In the genomic region with DNA sequence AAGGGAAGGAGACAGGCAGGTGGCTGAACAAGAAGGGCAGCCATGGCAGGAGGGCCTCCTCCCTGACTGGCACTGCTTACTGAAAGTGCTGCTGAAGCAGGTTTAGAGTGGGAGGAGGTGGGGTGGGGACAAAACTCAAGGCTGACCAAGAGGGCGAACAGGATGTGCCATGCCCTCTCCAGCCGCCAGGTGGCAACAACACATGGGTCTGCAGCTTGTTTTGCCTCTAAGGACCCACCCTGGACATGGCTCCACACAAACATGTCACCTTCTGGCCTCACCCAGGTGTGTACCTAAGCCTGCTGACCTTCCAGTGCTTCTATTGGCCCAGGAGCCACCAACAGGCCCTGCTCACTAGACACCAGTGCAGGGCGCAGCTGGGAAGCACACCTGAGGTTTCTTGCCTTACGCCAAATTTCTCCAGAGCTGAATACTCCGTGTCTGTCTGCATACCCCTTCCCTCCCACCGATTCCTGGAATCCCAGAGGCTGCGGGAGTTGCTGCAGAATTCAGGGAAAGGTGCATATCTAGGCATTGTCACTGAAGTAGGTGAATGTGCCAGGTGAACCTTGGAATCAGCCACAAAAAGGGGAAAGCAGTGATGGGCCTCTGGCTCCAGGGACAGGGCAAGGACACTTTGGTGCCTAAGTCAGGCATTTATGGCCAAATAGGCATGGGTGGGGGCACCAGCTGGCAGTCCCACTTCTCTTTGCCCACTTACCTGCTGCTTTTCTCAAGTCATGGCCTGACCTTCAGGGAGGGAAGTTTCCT, we compare ENCODE assay signal across 8 cellular contexts. TPM values are rescaled to one million over a fixed set of nuclear protein-coding genes. Genes with fewer than 3 reads are reported as not detected.
A peak's percentile ranks its signal among the peaks of the same experiment; 100 is the strongest.
DNase-seq lines count a peak whose midpoint lies in the region; ATAC-seq, FAIRE-seq and TF ChIP-seq lines count a peak whose summit lies in the region.

No MANE protein-coding gene starts in this region.

- H3K56ac ChIP-seq in H1 (replicated peaks; ENCODE audit: insufficient read length, low read depth, low read length): no peak overlapping the region

- no peak overlapping the region for H4K91ac ChIP-seq in H1 (replicated peaks; ENCODE audit: insufficient read length, low read length)

- H3K4me1 Mint-ChIP-seq in memory B cell: peaks cover 3% of the 10 kb centered on the region

- H3K36me3 Mint-ChIP-seq in memory B cell: no peaks in the 10 kb centered on the region

- FAIRE-seq in H1 (lab: Jason Lieb, UNC): no peak

- TF ChIP-seq CTCF in H1 (IDR thresholded peaks at IDR 0.05; ENCODE audit: control extremely low read depth in 1 of 3, insufficient read depth in 1 of 3, low read depth in 1 of 3, low read length in 3 of 3): peak; percentile 91 to 100 (median 99)

- no peaks in the 10 kb centered on the region for H3K27me3 ChIP-seq in H1 (replicated peaks in 1 of 4; ENCODE audit: control insufficient read depth in 3 of 4, extremely low read depth in 1 of 4, insufficient read depth in 3 of 4, low read length in 3 of 4)

- peaks cover 0 to 3% of the 10 kb centered on the region in 2 experiments for H4K20me1 ChIP-seq in H1 (replicated peaks in 1 of 2; ENCODE audit: control insufficient read depth in 1 of 2, insufficient read depth in 2 of 2, low read length in 2 of 2)

- peaks cover 0 to 15% of the 10 kb centered on the region in 2 experiments; a peak in 3 of 4 replicates for H3K79me2 ChIP-seq in H1 (ENCODE audit: control insufficient read depth in 1 of 2, insufficient read depth in 2 of 2, low read length in 2 of 2)

- no peak overlapping the region for H2BK20ac ChIP-seq in H1 (ENCODE audit: low read length)

- WGBS in H1 (ENCODE audit: extremely low coverage in 1 of 2, insufficient coverage in 1 of 2, insufficient read length in 1 of 2, insufficient replicate concordance in 2 of 2, low coverage in 1 of 2, low lambda C conversion rate in 2 of 2, missing lambda C conversion rate in 1 of 2), 2 experiments: 63% methylated on average over 7 of the region's 7 CpGs; no CpG with 5 or more reads in 1 of the 2 experiments

- H3K4me1 ChIP-seq in H1 (replicated peaks in 1 of 4; ENCODE audit: control insufficient read depth in 3 of 4, insufficient read depth in 4 of 4, low read length in 3 of 4): peaks cover 4 to 19% (median 10%) of the 10 kb centered on the region in 4 experiments; a peak in 6 of 7 replicates

- no peak overlapping the region for H3K4me3 ChIP-seq in H1 (ENCODE audit: extremely low read depth in 1 of 4, insufficient read depth in 2 of 4, low read depth in 3 of 4, low read length in 4 of 4)

- no peak; a peak in 1 of 3 replicates for TF ChIP-seq POLR2A in H1 (IDR thresholded peaks at IDR 0.05; ENCODE audit: control extremely low read depth in 1 of 2, low read depth in 2 of 2, low read length in 2 of 2)

- no peak overlapping the region for H3K9ac ChIP-seq in H1 (replicated peaks in 1 of 4; ENCODE audit: extremely low read depth in 1 of 4, low read depth in 3 of 4, low read length in 3 of 4)

- no peak overlapping the region for H3K27ac Mint-ChIP-seq in memory B cell

- H4K5ac ChIP-seq in H1 (ENCODE audit: insufficient read length, low read depth, low read length): no peak overlapping the region

- H3K23me2 ChIP-seq in H1 (ENCODE audit: low read depth, low read length): peaks cover 6% of the 10 kb centered on the region; the same call in 1 of the 2 replicates

- H2BK15ac ChIP-seq in H1 (ENCODE audit: low read length): no peak overlapping the region

- H2BK120ac ChIP-seq in H1 (replicated peaks; ENCODE audit: low read depth, low read length): no peak overlapping the region

- no peak overlapping the region for H2AK5ac ChIP-seq in H1 (ENCODE audit: low read depth, low read length)

- no peak overlapping the region for H3K4ac ChIP-seq in H1 (replicated peaks; ENCODE audit: insufficient read length, low read depth, low read length)

- TF ChIP-seq RAD21 in H1 (IDR thresholded peaks at IDR 0.05 in 1 of 2, conservative IDR thresholded peaks at IDR 0.05 in 1 of 2; ENCODE audit: low read depth in 2 of 2, low read length in 2 of 2): peak; percentile 88 to 89

- no peak for TF ChIP-seq EP300 in H1 (IDR thresholded peaks at IDR 0.05; ENCODE audit: borderline replicate concordance in 1 of 2, low read depth in 2 of 2, low read length in 2 of 2)

- H3K4me2 ChIP-seq in H1 (ENCODE audit: insufficient read depth in 1 of 2, low read depth in 2 of 2, low read length in 2 of 2): 0 out of 4 replicates have a peak overlapping the region, but pooled peaks of 1 of the 2 experiments have one; percentile 19

- H3K27me3 Mint-ChIP-seq in memory B cell: peaks cover 2% of the 10 kb centered on the region

- no peak overlapping the region for H2BK5ac ChIP-seq in H1 (ENCODE audit: low read depth, low read length)

- no peak overlapping the region for H3K18ac ChIP-seq in H1 (ENCODE audit: extremely low read depth, low read length)

- no peak overlapping the region for H3K23ac ChIP-seq in H1 (ENCODE audit: insufficient read length)

- peaks cover 7% of the 10 kb centered on the region for H3K79me1 ChIP-seq in H1 (ENCODE audit: low read depth, low read length)

- ATAC-seq in GM18502 (IDR thresholded peaks at IDR 0.05; ENCODE audit: poor library complexity, unreplicated experiment) (peak; percentile 90), HG03280 (IDR thresholded peaks at IDR 0.05; ENCODE audit: unreplicated experiment) (peak; percentile 89), memory B cell (ENCODE audit: low read depth) (peak; percentile 75)

- peak; percentile 79 for DNase-seq in A172 (ENCODE audit: low spot score)
- DNase-seq in NCI-H748 (lab: John Stamatoyannopoulos, UW; ENCODE audit: unreplicated experiment): peak; percentile 80
- DNase-seq in activated CD8-positive, alpha-beta memory T cell treated with anti-CD3 and anti-CD28 coated beads for 1 hour (ENCODE audit: extremely low read depth in 1 of 2, low read depth in 1 of 2): peak; percentile 16 to 49
- DNase-seq in H1 (ENCODE audit: low read depth in 1 of 2, low spot score in 2 of 2): peak; percentile 81 to 94
- DNase-seq in memory B cell (ENCODE audit: low spot score in 2 of 2): peak; percentile 53 to 70
- peak; percentile 52 for DNase-seq in stimulated activated CD8-positive, alpha-beta memory T cell treated with anti-CD3 and anti-CD28 coated beads, Interleukin-15, amount 100 ng/mL, for 48 hours (ENCODE audit: low read depth in 2 of 2)

- H3K27ac ChIP-seq in H1 (ENCODE audit: low read depth, low read length): 0 out of 2 replicates have a peak overlapping the region, but pooled peaks have one; percentile 20

- H4K8ac ChIP-seq in H1 (ENCODE audit: extremely low read depth, insufficient read depth, low read length): no peak overlapping the region

- no peaks in the 10 kb centered on the region for H3K9me3 ChIP-seq in H1 (ENCODE audit: insufficient read depth in 2 of 2, low read depth in 1 of 2, low read length in 1 of 2)

- H3K14ac ChIP-seq in H1 (ENCODE audit: insufficient read length): no peak overlapping the region

- POLR2A ChIA-PET in H1 (lab: Charles Lee; ENCODE audit: partially characterized antibody): interaction anchor here (0.9 to 2.9 kb wide), 13 partner anchors 8 to 123 kb away, joined by 3 to 17 read pairs (median 5); partner anchors contain the start of gene SORT1

- H2BK12ac ChIP-seq in H1 (ENCODE audit: low read depth, low read length): no peak overlapping the region

- peaks cover 10 to 22% (median 16%) of the 10 kb centered on the region in 4 experiments; a peak in 6 of 8 replicates for H3K36me3 ChIP-seq in H1 (ENCODE audit: control insufficient read depth in 2 of 4, insufficient read depth in 4 of 4, low read length in 3 of 4)

- H3K9me3 Mint-ChIP-seq in memory B cell: no peaks in the 10 kb centered on the region

- no peak overlapping the region for H3K4me3 Mint-ChIP-seq in memory B cell

- CTCF ChIA-PET in H1 (lab: Charles Lee; ENCODE audit: partially characterized antibody): interaction anchor here (0.6 to 5.2 kb wide), 44 partner anchors 8 to 255 kb away, joined by 3 to 113 read pairs (median 5); partner anchors contain the start of genes CELSR2, MYBPHL, SARS1 and SORT1

- H2AFZ ChIP-seq in H1 (ENCODE audit: low read length): no peak overlapping the region

TF ChIP-seq in H1, 55 proteins besides CTCF, POLR2A, EP300 and RAD21 (continues in another document):
- no peak for TF ChIP-seq CEBPB (IDR thresholded peaks at IDR 0.05; ENCODE audit: low read depth, low read length)

RNA-seq across cellular contexts. Expression of gene PSRC1, which starts 5.3 kb away (rescaled TPM):
- 32.7 and 42.3 TPM in 2 replicates for total RNA-seq in A172 (2014; rRNA removed; shearing (Covaris generic))
- 67.3 and 69.6 TPM in 2 replicates for total RNA-seq in H1 (2021; fragmentation: NEBNext Ultra II Directional; extraction: Animal tissue kit (Norgen Biotek cat#: 25700))
- 56.1 and 83.3 TPM in 2 replicates for polyA plus RNA-seq in H1 (2011; rRNA removed)
- polyA plus RNA-seq in H1 (2011; cell fraction: cytosol; rRNA removed): 61.4 TPM
- 94.4 TPM for polyA plus RNA-seq in H1 (2011; cell fraction: nucleus; rRNA removed)
- 49.1 to 60.0 TPM (median 56.5 TPM) in 4 replicates for polyA plus RNA-seq in H1 (2012, experiment 1 of 2)
- 58.9 TPM for polyA plus RNA-seq in H1 (2012, experiment 2 of 2)
- polyA plus RNA-seq in H1 (2013, experiment 1 of 2): 54.5 TPM
- 53.3 TPM for polyA plus RNA-seq in H1 (2013, experiment 2 of 2)
- 16.6 and 25.5 TPM in 2 replicates for polyA minus RNA-seq in H1 (2011; rRNA and poly(A)+ RNA removed)
- 24.0 TPM for polyA minus RNA-seq in H1 (2011; cell fraction: cytosol; rRNA and poly(A)+ RNA removed)
- 21.1 TPM for polyA minus RNA-seq in H1 (2011; cell fraction: nucleus; rRNA and poly(A)+ RNA removed)

RNA-seq across cellular contexts. Expression of gene CELSR2, which starts 28.3 kb away (rescaled TPM):
- total RNA-seq in A172 (2014; rRNA removed; shearing (Covaris generic)): 10.3 and 14.9 TPM in 2 replicates
- 27.7 and 28.0 TPM in 2 replicates for total RNA-seq in H1 (2021; fragmentation: NEBNext Ultra II Directional; extraction: Animal tissue kit (Norgen Biotek cat#: 25700))
- 12.0 and 25.9 TPM in 2 replicates for polyA plus RNA-seq in H1 (2011; rRNA removed)
- polyA plus RNA-seq in H1 (2011; cell fraction: cytosol; rRNA removed): 12.4 TPM
- 59.6 TPM for polyA plus RNA-seq in H1 (2011; cell fraction: nucleus; rRNA removed)
- polyA plus RNA-seq in H1 (2012, experiment 1 of 2): 15.3 to 24.5 TPM (median 21.9 TPM) in 4 replicates
- polyA plus RNA-seq in H1 (2012, experiment 2 of 2): 16.0 TPM
- polyA plus RNA-seq in H1 (2013, experiment 1 of 2): 19.9 TPM
- polyA plus RNA-seq in H1 (2013, experiment 2 of 2): 16.0 TPM
- polyA minus RNA-seq in H1 (2011; rRNA and poly(A)+ RNA removed): 37.3 and 50.6 TPM in 2 replicates
- 28.1 TPM for polyA minus RNA-seq in H1 (2011; cell fraction: cytosol; rRNA and poly(A)+ RNA removed)
- polyA minus RNA-seq in H1 (2011; cell fraction: nucleus; rRNA and poly(A)+ RNA removed): 39.4 TPM

RNA-seq across cellular contexts. Expression of gene MYBPHL, which starts 29.2 kb away (rescaled TPM):
- 1.8 TPM in 1 of 2 replicates, not detected in the other for total RNA-seq in A172 (2014; rRNA removed; shearing (Covaris generic))
- total RNA-seq in H1 (2021; fragmentation: NEBNext Ultra II Directional; extraction: Animal tissue kit (Norgen Biotek cat#: 25700)): 0.30 TPM in 1 of 2 replicates, not detected in the other
- polyA plus RNA-seq in H1 (2011; rRNA removed): 0.24 and 0.58 TPM in 2 replicates
- 0.17 TPM for polyA plus RNA-seq in H1 (2011; cell fraction: cytosol; rRNA removed)
- polyA plus RNA-seq in H1 (2011; cell fraction: nucleus; rRNA removed): 0.66 TPM
- 0.20 to 0.83 TPM (median 0.55 TPM) in 3 of 4 replicates, not detected in the other for polyA plus RNA-seq in H1 (2012, experiment 1 of 2)
- polyA plus RNA-seq in H1 (2012, experiment 2 of 2): not detected
- polyA plus RNA-seq in H1 (2013, experiment 1 of 2): 0.24 TPM
- 0.09 TPM for polyA plus RNA-seq in H1 (2013, experiment 2 of 2)
- polyA minus RNA-seq in H1 (2011; rRNA and poly(A)+ RNA removed): 0.37 TPM in 1 of 2 replicates, not detected in the other
- 0.81 TPM for polyA minus RNA-seq in H1 (2011; cell fraction: cytosol; rRNA and poly(A)+ RNA removed)
- not detected for polyA minus RNA-seq in H1 (2011; cell fraction: nucleus; rRNA and poly(A)+ RNA removed)

Comparison
In these comparisons a context has a peak if more than half of its experiments do, and no peak if none do; other contexts are left out.
1. DNase-seq: peak in every context shown above with its lines; median percentile 88 in H1; 80 in NCI-H748; 79 in A172; 62 in memory B cell; 52 in stimulated activated CD8-positive, alpha-beta memory T cell treated with anti-CD3 and anti-CD28 coated beads, Interleukin-15, amount 100 ng/mL, for 48 hours; 32 in activated CD8-positive, alpha-beta memory T cell treated with anti-CD3 and anti-CD28 coated beads for 1 hour.